In genomic region chr2:10400002-10400401, GRCh38 we compare ENCODE assay signal across 16 cellular contexts. TPM values are rescaled to one million over a fixed set of nuclear protein-coding genes. Genes with fewer than 3 reads are reported as not detected.
DNase-seq lines count a peak whose midpoint lies in the region; ATAC-seq and TF ChIP-seq lines count a peak whose summit lies in the region.
"Had no signal": no experiment of that assay in that cellular context is flagged by ENCODE, and none has a peak within 500 bp of the region (broad histone marks: within the 10 kb centered on the region; RNA-seq: fewer than 3 reads in every experiment).

No MANE protein-coding gene starts in this region.

- peaks cover 23% of the 10 kb centered on the region for H3K4me1 ChIP-seq in Loucy (ENCODE audit: insufficient read depth, low read length, poor library complexity, severe bottlenecking)
- H3K4me1 ChIP-seq in gastrocnemius medialis: peaks cover 11 to 28% of the 10 kb centered on the region in 2 donors

- peak overlapping the region; percentile 48 for H3K4me2 ChIP-seq in Loucy (ENCODE audit: low read depth, low read length, poor library complexity, severe bottlenecking)
- H3K4me2 ChIP-seq: A549 had no signal

- in situ Hi-C loops in gastrocnemius medialis (cut with MboI; ENCODE audit: low sequenced_read_pairs in 4 of 4): loop anchor here in 1 of 4 donors (10.0 kb wide), 1 partner anchor 275 kb away; the partner anchor contains the start of gene RRM2

- no peaks in the 10 kb centered on the region for H3F3A ChIP-seq in Loucy (ENCODE audit: low read depth)

- H3K9me3 Mint-ChIP-seq in T-helper 1 cell treated with Interleukin-12 subunit alpha and Interleukin-12 subunit beta and Interleukin-4 antibody, amounts not matched to agents 30 μg/mL and 1 μg/mL, for 36 hours: no peaks in the 10 kb centered on the region
- no peaks in the 10 kb centered on the region for H3K9me3 Mint-ChIP-seq in central memory CD8-positive, alpha-beta T cell
- H3K9me3 Mint-ChIP-seq: type B pancreatic cell had no signal

- DNase-seq in T-helper 1 cell (no peak), gastrocnemius medialis (no peak), NCI-H82 treated with DMSO at 0.1 percent for 48 hours (lab: John Stamatoyannopoulos, UW; ENCODE audit: unreplicated experiment) (no peak), dermis blood vessel endothelial cell (no peak), LoVo (ENCODE audit: low spot score) (no peak)
- DNase-seq in central memory CD8-positive, alpha-beta T cell (ENCODE audit: low spot score in 2 of 2): no peak
- DNase-seq: DMS53, GM23248, NCI-H1105, NCI-H510A had no signal

- intact Hi-C loops in gastrocnemius medialis (cut with DNase I; ENCODE audit: low total_unique reads): no loop called here

- no peak overlapping the region for H2AFZ ChIP-seq in Loucy (ENCODE audit: low read length)
- H2AFZ ChIP-seq: GM23248 had no signal

- no peaks in the 10 kb centered on the region for H3K9me2 ChIP-seq in Loucy (replicated peaks; ENCODE audit: low read depth, low read length)

- peaks cover 14% of the 10 kb centered on the region for H3K36me3 Mint-ChIP-seq in T-helper 1 cell treated with Interleukin-12 subunit alpha and Interleukin-12 subunit beta and Interleukin-4 antibody, amounts not matched to agents 30 μg/mL and 1 μg/mL, for 36 hours (ENCODE audit: low read depth)
- peaks cover 30% of the 10 kb centered on the region for H3K36me3 Mint-ChIP-seq in central memory CD8-positive, alpha-beta T cell (ENCODE audit: insufficient read depth)

- H3K9ac ChIP-seq in Loucy (ENCODE audit: low read depth, low read length, poor library complexity, severe bottlenecking): peak overlapping the region; percentile 46
- H3K9ac ChIP-seq: GM23248 had no signal

- H3K9me3 ChIP-seq in Loucy (ENCODE audit: insufficient read depth, low read depth, low read length) (no peaks in the 10 kb centered on the region), gastrocnemius medialis (no peaks in the 10 kb centered on the region)
- H3K9me3 ChIP-seq: A549, mucosa of descending colon had no signal

- H3K36me3 ChIP-seq in Loucy (ENCODE audit: insufficient read depth, low read length) (peaks cover 21% of the 10 kb centered on the region; the same call in 1 of the 2 replicates), gastrocnemius medialis (no peaks in the 10 kb centered on the region)
- H3K36me3 ChIP-seq: cardiac muscle cell had no signal

- TF ChIP-seq CTCF in Loucy (conservative IDR thresholded peaks at IDR 0.05; ENCODE audit: low read length) (no peak), gastrocnemius medialis (IDR thresholded peaks at IDR 0.05 in 4 of 5, conservative IDR thresholded peaks at IDR 0.05 in 1 of 5) (no peak)

- H3K27me3 Mint-ChIP-seq in T-helper 1 cell treated with Interleukin-12 subunit alpha and Interleukin-12 subunit beta and Interleukin-4 antibody, amounts not matched to agents 30 μg/mL and 1 μg/mL, for 36 hours (ENCODE audit: low read depth): no peaks in the 10 kb centered on the region
- no peaks in the 10 kb centered on the region for H3K27me3 Mint-ChIP-seq in central memory CD8-positive, alpha-beta T cell
- H3K27me3 Mint-ChIP-seq: type B pancreatic cell had no signal

- no peak overlapping the region for H3K4me3 Mint-ChIP-seq in T-helper 1 cell treated with Interleukin-12 subunit alpha and Interleukin-12 subunit beta and Interleukin-4 antibody, amounts not matched to agents 30 μg/mL and 1 μg/mL, for 36 hours
- H3K4me3 Mint-ChIP-seq in central memory CD8-positive, alpha-beta T cell: no peak overlapping the region
- H3K4me3 Mint-ChIP-seq: type B pancreatic cell had no signal

- H3K27me3 ChIP-seq in Loucy (ENCODE audit: insufficient read depth, low read length, poor library complexity, severe bottlenecking) (no peaks in the 10 kb centered on the region), gastrocnemius medialis (no peaks in the 10 kb centered on the region)
- H3K27me3 ChIP-seq: cardiac muscle cell had no signal

- H4K20me1 ChIP-seq in Loucy (ENCODE audit: insufficient read depth, low read length, poor library complexity, severe bottlenecking): no peaks in the 10 kb centered on the region

- no peak for TF ChIP-seq POLR2A in gastrocnemius medialis (IDR thresholded peaks at IDR 0.05)

- H3K27ac Mint-ChIP-seq in T-helper 1 cell treated with Interleukin-12 subunit alpha and Interleukin-12 subunit beta and Interleukin-4 antibody, amounts not matched to agents 30 μg/mL and 1 μg/mL, for 36 hours: peak overlapping the region; percentile 68
- H3K27ac Mint-ChIP-seq in central memory CD8-positive, alpha-beta T cell (ENCODE audit: low read depth): peak overlapping the region; percentile 73
- H3K27ac Mint-ChIP-seq: type B pancreatic cell had no signal

- peaks cover 27% of the 10 kb centered on the region; the same call in 1 of the 2 replicates for H3K79me2 ChIP-seq in Loucy (ENCODE audit: insufficient read depth, low read length)

- H3K4me1 Mint-ChIP-seq in T-helper 1 cell treated with Interleukin-12 subunit alpha and Interleukin-12 subunit beta and Interleukin-4 antibody, amounts not matched to agents 30 μg/mL and 1 μg/mL, for 36 hours (ENCODE audit: low read depth): peaks cover 23% of the 10 kb centered on the region
- H3K4me1 Mint-ChIP-seq in central memory CD8-positive, alpha-beta T cell: peaks cover 30% of the 10 kb centered on the region

- ATAC-seq in central memory CD8-positive, alpha-beta T cell (replicated peaks; ENCODE audit: extremely low read depth, poor library complexity, severe bottlenecking): no peak
- no peak for ATAC-seq in gastrocnemius medialis
- ATAC-seq: A549 had no signal

- H3K4me3 ChIP-seq in Loucy (ENCODE audit: low read length, poor library complexity, severe bottlenecking): peak overlapping the region; percentile 31
- H3K4me3 ChIP-seq in gastrocnemius medialis: no peak overlapping the region
- H3K4me3 ChIP-seq: A549, cardiac muscle cell, GM23248, mucosa of descending colon had no signal

- H3K27ac ChIP-seq in gastrocnemius medialis: peak overlapping the region in 3 of 4 donors; percentile 19 to 59 (median 55)
- H3K27ac ChIP-seq: cardiac muscle cell, GM23248 had no signal

RNA-seq across cellular contexts. Expression of gene ODC1, which starts 48.1 kb away (rescaled TPM):
- total RNA-seq in gastrocnemius medialis (100 to 1,000 TPM; 134 to 339 (median 255) TPM), dermis blood vessel endothelial cell (111 and 129 TPM in 2 replicates)
